In genomic region chr1:21814981-21815583, GRCh38 we compare ENCODE assay signal across 13 cellular contexts. TPM values are rescaled to one million over a fixed set of nuclear protein-coding genes. Genes with fewer than 3 reads are reported as not detected.
DNase-seq lines count a peak whose midpoint lies in the region; ATAC-seq and TF ChIP-seq lines count a peak whose summit lies in the region.
"Had no signal": no experiment of that assay in that cellular context is flagged by ENCODE, and none has a peak within 500 bp of the region (broad histone marks: within the 10 kb centered on the region; RNA-seq: fewer than 3 reads in every experiment).

No MANE protein-coding gene starts in this region.

- DNase-seq in GM13977 (ENCODE audit: low spot score): peak; percentile 17
- no peak for DNase-seq in activated naive CD8-positive, alpha-beta T cell treated with anti-CD3 and anti-CD28 coated beads, Interleukin-2, amount 10 ng/mL, durations not matched to agents 7 days and 5 days
- no peak for DNase-seq in mesendoderm
- DNase-seq in UCSD-AML1 (lab: John Stamatoyannopoulos, UW; ENCODE audit: unreplicated experiment): no peak
- no peak for DNase-seq in NCI-H748 (lab: John Stamatoyannopoulos, UW; ENCODE audit: unreplicated experiment)
- DNase-seq: Caco-2, NCI-H2029 treated with DMSO at 0.1 percent for 48 hours, WERI-Rb-1 had no signal

- WGBS in mesendoderm (ENCODE audit: extremely low coverage, insufficient coverage, low lambda C conversion rate): 100% methylated on average over 4 of the region's 15 CpGs

- H3K23ac ChIP-seq in mesendoderm (ENCODE audit: low read length): peak overlapping the region; percentile 97

- peak overlapping the region; percentile 62 for H3K4me3 Mint-ChIP-seq in activated naive CD8-positive, alpha-beta T cell treated with anti-CD3 and anti-CD28 coated beads, Interleukin-2, amount 10 ng/mL, durations not matched to agents 7 days and 5 days

- H3K4me1 Mint-ChIP-seq in activated naive CD8-positive, alpha-beta T cell treated with anti-CD3 and anti-CD28 coated beads, Interleukin-2, amount 10 ng/mL, durations not matched to agents 7 days and 5 days: peaks cover 13% of the 10 kb centered on the region

- no peak overlapping the region for H3K27ac Mint-ChIP-seq in activated naive CD8-positive, alpha-beta T cell treated with anti-CD3 and anti-CD28 coated beads, Interleukin-2, amount 10 ng/mL, durations not matched to agents 7 days and 5 days

- H3K27me3 ChIP-seq in BLaER1 treated with 17β-estradiol and CSF1 and Interleukin-3, amounts not matched to agents 10 nM and 100 nM: no peaks in the 10 kb centered on the region
- no peaks in the 10 kb centered on the region for H3K27me3 ChIP-seq in mesendoderm (ENCODE audit: insufficient read depth, low read length, poor library complexity)
- H3K27me3 ChIP-seq: hepatocyte had no signal

- peak overlapping the region in 7 of 10 experiments; percentile 43 to 66 (median 51); a peak in 13 of 20 replicates for H3K4me3 ChIP-seq in BLaER1 treated with 17β-estradiol and CSF1 and Interleukin-3, amounts not matched to agents 10 nM and 100 nM
- H3K4me3 ChIP-seq in mesendoderm (ENCODE audit: low read length): no peak overlapping the region

- H3K9me3 ChIP-seq in BLaER1 treated with 17β-estradiol and CSF1 and Interleukin-3, amounts not matched to agents 10 nM and 100 nM (replicated peaks in 1 of 11): no peaks in the 10 kb centered on the region
- H3K9me3 ChIP-seq: Caco-2 had no signal

- no peak overlapping the region for H3K4ac ChIP-seq in mesendoderm (ENCODE audit: low read depth, low read length)

- H2BK5ac ChIP-seq in mesendoderm (ENCODE audit: low read length): no peak overlapping the region

- H3K79me1 ChIP-seq in mesendoderm (ENCODE audit: low read length): no peaks in the 10 kb centered on the region

- no peaks in the 10 kb centered on the region for H3K9me3 Mint-ChIP-seq in activated naive CD8-positive, alpha-beta T cell treated with anti-CD3 and anti-CD28 coated beads, Interleukin-2, amount 10 ng/mL, durations not matched to agents 7 days and 5 days

- no peak overlapping the region for H4K5ac ChIP-seq in mesendoderm (ENCODE audit: low read length)

- no peaks in the 10 kb centered on the region for H3K36me3 Mint-ChIP-seq in activated naive CD8-positive, alpha-beta T cell treated with anti-CD3 and anti-CD28 coated beads, Interleukin-2, amount 10 ng/mL, durations not matched to agents 7 days and 5 days

- ATAC-seq in activated naive CD8-positive, alpha-beta T cell treated with anti-CD3 and anti-CD28 coated beads, Interleukin-2, amount 10 ng/mL, durations not matched to agents 7 days and 5 days (ENCODE audit: low read depth): no peak
- ATAC-seq in HG03139 (IDR thresholded peaks at IDR 0.05; ENCODE audit: unreplicated experiment) (no peak), GM21786 (IDR thresholded peaks at IDR 0.05; ENCODE audit: unreplicated experiment) (no peak)

- H2AK5ac ChIP-seq in mesendoderm (ENCODE audit: low read length): peak overlapping the region; percentile 90

- H4K20me1 ChIP-seq in BLaER1 treated with 17β-estradiol and CSF1 and Interleukin-3, amounts not matched to agents 10 nM and 100 nM: no peaks in the 10 kb centered on the region

- H3K27ac ChIP-seq in BLaER1 treated with 17β-estradiol and CSF1 and Interleukin-3, amounts not matched to agents 10 nM and 100 nM: peak overlapping the region in 10 of 11 experiments; percentile 43 to 87 (median 77); a peak in 21 of 22 replicates
- H3K27ac ChIP-seq in mesendoderm (ENCODE audit: low read depth, low read length): no peak overlapping the region
- H3K27ac ChIP-seq: hepatocyte, WERI-Rb-1 had no signal

- H2BK15ac ChIP-seq in mesendoderm (replicated peaks; ENCODE audit: low read depth): no peak overlapping the region

- peaks cover 44 to 80% (median 71%) of the 10 kb centered on the region in 10 experiments for H3K4me1 ChIP-seq in BLaER1 treated with 17β-estradiol and CSF1 and Interleukin-3, amounts not matched to agents 10 nM and 100 nM
- no peaks in the 10 kb centered on the region for H3K4me1 ChIP-seq in mesendoderm (ENCODE audit: control insufficient read depth, low read depth, low read length)
- H3K4me1 ChIP-seq: Caco-2 had no signal

- no peaks in the 10 kb centered on the region for H3K36me3 ChIP-seq in BLaER1 treated with 17β-estradiol and CSF1 and Interleukin-3, amounts not matched to agents 10 nM and 100 nM
- no peaks in the 10 kb centered on the region for H3K36me3 ChIP-seq in mesendoderm (ENCODE audit: control insufficient read depth, insufficient read depth, low read length)
- H3K36me3 ChIP-seq: WERI-Rb-1 had no signal

- peaks cover 19% of the 10 kb centered on the region for H3K27me3 Mint-ChIP-seq in activated naive CD8-positive, alpha-beta T cell treated with anti-CD3 and anti-CD28 coated beads, Interleukin-2, amount 10 ng/mL, durations not matched to agents 7 days and 5 days

- H3K4me2 ChIP-seq in BLaER1 treated with 17β-estradiol and CSF1 and Interleukin-3, amounts not matched to agents 10 nM and 100 nM: peak overlapping the region; percentile 82 to 99 (median 92)
- no peak overlapping the region for H3K4me2 ChIP-seq in mesendoderm (ENCODE audit: low read length)

- H3K9ac ChIP-seq in BLaER1 treated with 17β-estradiol and CSF1 and Interleukin-3, amounts not matched to agents 10 nM and 100 nM: peak overlapping the region in 10 of 11 experiments; percentile 64 to 75 (median 72); a peak in 18 of 22 replicates
- no peak overlapping the region for H3K9ac ChIP-seq in mesendoderm (ENCODE audit: low read length)

- H2BK120ac ChIP-seq in mesendoderm (ENCODE audit: low read depth, low read length): no peak overlapping the region

- in situ Hi-C loops in GM13977 (cut with MboI; ENCODE audit: low pct_unique_long_range_greater_than_20kb, low sequenced_read_pairs, unreplicated experiment): no loop called here

- H3K56ac ChIP-seq in mesendoderm (ENCODE audit: low read length): peak overlapping the region; percentile 70

- POLR2A ChIA-PET in activated naive CD8-positive, alpha-beta T cell treated with anti-CD3 and anti-CD28 coated beads, Interleukin-2, amount 10 ng/mL, durations not matched to agents 7 days and 5 days (lab: Charles Lee): no interaction called here

- TF ChIP-seq CTCF in GM13977 (IDR thresholded peaks at IDR 0.05; ENCODE audit: extremely low read depth, insufficient read depth, missing control alignments): no peak

- H3K18ac ChIP-seq in mesendoderm (ENCODE audit: low read length): no peak overlapping the region

- no peak overlapping the region for H4K8ac ChIP-seq in mesendoderm (ENCODE audit: low read depth, low read length)

- no peaks in the 10 kb centered on the region for H3K79me2 ChIP-seq in mesendoderm (ENCODE audit: control insufficient read depth, insufficient read depth, low read length)
- H3K79me2 ChIP-seq: hepatocyte had no signal

RNA-seq across cellular contexts. Expression of gene LDLRAD2, which starts 3.0 kb away (rescaled TPM):
- total RNA-seq in activated naive CD8-positive, alpha-beta T cell treated with anti-CD3 and anti-CD28 coated beads, Interleukin-2, amount 10 ng/mL, durations not matched to agents 7 days and 5 days: under 1 TPM in 1 of 2 experiments, not detected in 1; 0.09 TPM
- 0.31 TPM for polyA plus RNA-seq in mesendoderm (2013, experiment 1 of 2)
- 0.39 TPM for polyA plus RNA-seq in mesendoderm (2013, experiment 2 of 2)
- total RNA-seq: Caco-2, RPMI7951 had no signal

RNA-seq across cellular contexts. Expression of gene USP48, which starts 32.1 kb away (rescaled TPM):
- 10 to 100 TPM; 79.6 to 85.2 TPM for total RNA-seq in activated naive CD8-positive, alpha-beta T cell treated with anti-CD3 and anti-CD28 coated beads, Interleukin-2, amount 10 ng/mL, durations not matched to agents 7 days and 5 days
- 39.1 TPM for polyA plus RNA-seq in mesendoderm (2013, experiment 1 of 2)
- polyA plus RNA-seq in mesendoderm (2013, experiment 2 of 2): 39.1 TPM
